22 cellular contexts compared by ENCODE assay signal in the genomic region with DNA sequence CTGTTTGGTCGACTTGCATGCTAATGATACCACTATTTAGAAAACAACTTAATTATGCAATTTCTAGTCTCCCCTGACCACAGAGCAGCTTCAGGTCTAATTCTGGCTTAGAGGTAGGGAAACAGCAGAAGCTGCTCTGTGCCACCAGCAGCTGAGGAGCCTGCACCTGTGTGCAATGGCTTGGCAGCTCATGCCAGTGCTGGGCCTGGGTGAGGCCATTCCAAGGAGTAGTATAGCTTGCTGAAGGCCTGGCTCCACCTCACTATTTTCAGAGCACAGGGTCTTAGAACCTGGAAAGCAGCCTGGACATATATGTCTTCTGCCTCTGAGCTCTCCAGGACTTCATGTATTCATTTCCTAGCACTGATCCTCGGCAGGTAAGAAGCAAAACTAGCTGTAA.
"Had no signal": no experiment of that assay in that cellular context is flagged by ENCODE, and none has a peak within 500 bp of the region (broad histone marks: within the 10 kb centered on the region; RNA-seq: fewer than 3 reads in every experiment).

No MANE protein-coding gene starts in this region.

- ATAC-seq: foreskin keratinocyte; left cardiac atrium; left ventricle myocardium superior; naive thymus-derived CD8-positive, alpha-beta T cell; psoas muscle; right lobe of liver; stimulated activated memory B cell treated with anti-CD40 and anti-IgM and Interleukin-4, amounts not matched to agents 10 μg/mL and 1 μg/mL and 100 μg/mL, for 72 hours had no signal

- H3K36me3 ChIP-seq: neutrophil, right lobe of liver, spleen, tibial artery, upper lobe of left lung, uterus had no signal

- H3K27ac ChIP-seq: foreskin keratinocyte, hepatocyte, neutrophil, psoas muscle, right lobe of liver, spleen, tibial artery, upper lobe of left lung, uterus had no signal

- H3K4me3 ChIP-seq: hepatocyte, lung, psoas muscle, right lobe of liver, spleen, tibial artery, upper lobe of left lung, uterus had no signal

- H3K27me3 ChIP-seq: foreskin keratinocyte, hepatocyte, neutrophil, right lobe of liver, spleen, tibial artery, upper lobe of left lung, uterus had no signal

- H3K9me3 ChIP-seq: neutrophil, psoas muscle, right lobe of liver, spleen, tibial artery, upper lobe of left lung, uterus had no signal

- H2AFZ ChIP-seq: hepatocyte had no signal

- DNase-seq: dermis blood vessel endothelial cell; erythroblast; foreskin keratinocyte; head of caudate nucleus; kidney; left cardiac atrium; left ventricle myocardium superior; naive thymus-derived CD8-positive, alpha-beta T cell; psoas muscle; retina; right lobe of liver; spleen; stimulated activated CD4-positive, alpha-beta T cell treated with anti-CD3 and anti-CD28 coated beads, Interleukin-15, amount 100 ng/mL, for 24 hours; stimulated activated CD4-positive, alpha-beta T cell treated with anti-CD3 and anti-CD28 coated beads, Interleukin-1b, Interleukin-23, amount 100 ng/mL, for 48 hours; stimulated activated CD4-positive, alpha-beta T cell treated with anti-CD3 and anti-CD28 coated beads, Interleukin-4, amount 100 ng/mL, for 24 hours; tibial artery; upper lobe of left lung; uterus had no signal

- H3K4me2 ChIP-seq: hepatocyte had no signal
